1 cellular context compared by ENCODE assay signal in genomic region chr17:29007456-29008455, GRCh38.
TF ChIP-seq lines count a peak whose summit lies in the region.

No MANE protein-coding gene starts in this region.

TF ChIP-seq in SK-N-SH, 30 proteins besides CTCF, POLR2A, EP300 and RAD21:
- no peak for TF ChIP-seq YY1 (IDR thresholded peaks at IDR 0.05; ENCODE audit: low read depth)
- TF ChIP-seq, protein P1, sequence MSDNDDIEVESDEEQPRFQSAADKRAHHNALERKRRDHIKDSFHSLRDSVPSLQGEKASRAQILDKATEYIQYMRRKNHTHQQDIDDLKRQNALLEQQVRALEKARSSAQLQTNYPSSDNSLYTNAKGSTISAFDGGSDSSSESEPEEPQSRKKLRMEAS (IDR thresholded peaks at IDR 0.05; ENCODE audit: low read depth), result no peak
- TF ChIP-seq GATA2 (CRISPR knock-in tag; IDR thresholded peaks at IDR 0.05), result no peak
- TF ChIP-seq RFX5 (IDR thresholded peaks at IDR 0.05; ENCODE audit: low read length), result no peak
- TF ChIP-seq, protein P2, sequence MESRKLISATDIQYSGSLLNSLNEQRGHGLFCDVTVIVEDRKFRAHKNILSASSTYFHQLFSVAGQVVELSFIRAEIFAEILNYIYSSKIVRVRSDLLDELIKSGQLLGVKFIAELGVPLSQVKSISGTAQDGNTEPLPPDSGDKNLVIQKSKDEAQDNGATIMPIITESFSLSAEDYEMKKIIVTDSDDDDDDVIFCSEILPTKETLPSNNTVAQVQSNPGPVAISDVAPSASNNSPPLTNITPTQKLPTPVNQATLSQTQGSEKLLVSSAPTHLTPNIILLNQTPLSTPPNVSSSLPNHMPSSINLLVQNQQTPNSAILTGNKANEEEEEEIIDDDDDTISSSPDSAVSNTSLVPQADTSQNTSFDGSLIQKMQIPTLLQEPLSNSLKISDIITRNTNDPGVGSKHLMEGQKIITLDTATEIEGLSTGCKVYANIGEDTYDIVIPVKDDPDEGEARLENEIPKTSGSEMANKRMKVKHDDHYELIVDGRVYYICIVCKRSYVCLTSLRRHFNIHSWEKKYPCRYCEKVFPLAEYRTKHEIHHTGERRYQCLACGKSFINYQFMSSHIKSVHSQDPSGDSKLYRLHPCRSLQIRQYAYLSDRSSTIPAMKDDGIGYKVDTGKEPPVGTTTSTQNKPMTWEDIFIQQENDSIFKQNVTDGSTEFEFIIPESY (IDR thresholded peaks at IDR 0.05; ENCODE audit: borderline replicate concordance, low read depth), result no peak
- TF ChIP-seq NRF1 (IDR thresholded peaks at IDR 0.05; ENCODE audit: low read depth, low read length), result no peak
- TF ChIP-seq, protein P3, sequence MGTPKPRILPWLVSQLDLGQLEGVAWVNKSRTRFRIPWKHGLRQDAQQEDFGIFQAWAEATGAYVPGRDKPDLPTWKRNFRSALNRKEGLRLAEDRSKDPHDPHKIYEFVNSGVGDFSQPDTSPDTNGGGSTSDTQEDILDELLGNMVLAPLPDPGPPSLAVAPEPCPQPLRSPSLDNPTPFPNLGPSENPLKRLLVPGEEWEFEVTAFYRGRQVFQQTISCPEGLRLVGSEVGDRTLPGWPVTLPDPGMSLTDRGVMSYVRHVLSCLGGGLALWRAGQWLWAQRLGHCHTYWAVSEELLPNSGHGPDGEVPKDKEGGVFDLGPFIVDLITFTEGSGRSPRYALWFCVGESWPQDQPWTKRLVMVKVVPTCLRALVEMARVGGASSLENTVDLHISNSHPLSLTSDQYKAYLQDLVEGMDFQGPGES (IDR thresholded peaks at IDR 0.05; ENCODE audit: low read depth, low read length), result no peak
- TF ChIP-seq EZH2phosphoT487 (IDR thresholded peaks at IDR 0.05; ENCODE audit: borderline replicate concordance, low read depth), result no peak
- TF ChIP-seq SIN3A (IDR thresholded peaks at IDR 0.05; ENCODE audit: borderline replicate concordance, low read depth, low read length), result no peak
- TF ChIP-seq JUND (IDR thresholded peaks at IDR 0.05), result peak; percentile 68; the same call in 1 of the 2 replicates
- peak; percentile 93 for TF ChIP-seq FOSL2 (IDR thresholded peaks at IDR 0.05; ENCODE audit: borderline replicate concordance, low read depth)
- no peak for TF ChIP-seq CHD2 (IDR thresholded peaks at IDR 0.05; ENCODE audit: low read length, partially characterized antibody)
- no peak for TF ChIP-seq FOXM1 (IDR thresholded peaks at IDR 0.05; ENCODE audit: low read depth)
- TF ChIP-seq PBX3 (IDR thresholded peaks at IDR 0.05), result peak; percentile 69
- TF ChIP-seq SMC3 (IDR thresholded peaks at IDR 0.05; ENCODE audit: low read depth, low read length), result no peak
- no peak for TF ChIP-seq GABPA (IDR thresholded peaks at IDR 0.05; ENCODE audit: low read depth)
- no peak for TF ChIP-seq POLR2AphosphoS5 (IDR thresholded peaks at IDR 0.05; ENCODE audit: low read depth, low read length)
- TF ChIP-seq MXI1 (IDR thresholded peaks at IDR 0.05; ENCODE audit: low read depth, low read length), result no peak
- no peak for TF ChIP-seq RCOR1 (IDR thresholded peaks at IDR 0.05; ENCODE audit: low read length)
- no peak for TF ChIP-seq TAF1 (IDR thresholded peaks at IDR 0.05; ENCODE audit: borderline replicate concordance, low read depth, low read length)
- TF ChIP-seq NFIC (IDR thresholded peaks at IDR 0.05; ENCODE audit: borderline replicate concordance), result no peak
- no peak for TF ChIP-seq MEF2A (IDR thresholded peaks at IDR 0.05; ENCODE audit: borderline replicate concordance, low read depth)
- TF ChIP-seq RXRA (IDR thresholded peaks at IDR 0.05; ENCODE audit: borderline replicate concordance, low read depth), result no peak
- no peak for TF ChIP-seq TEAD4 (IDR thresholded peaks at IDR 0.05; ENCODE audit: borderline replicate concordance, insufficient read depth)
- TF ChIP-seq TCF12 (IDR thresholded peaks at IDR 0.05), result no peak
- no peak for TF ChIP-seq ELF1 (IDR thresholded peaks at IDR 0.05)
- no peak for TF ChIP-seq FOXJ3 (CRISPR knock-in tag; IDR thresholded peaks at IDR 0.05)
- peak; percentile 67; the same call in 1 of the 2 replicates for TF ChIP-seq REST (IDR thresholded peaks at IDR 0.05; ENCODE audit: low read depth, low read length)
- TF ChIP-seq, protein P4, sequence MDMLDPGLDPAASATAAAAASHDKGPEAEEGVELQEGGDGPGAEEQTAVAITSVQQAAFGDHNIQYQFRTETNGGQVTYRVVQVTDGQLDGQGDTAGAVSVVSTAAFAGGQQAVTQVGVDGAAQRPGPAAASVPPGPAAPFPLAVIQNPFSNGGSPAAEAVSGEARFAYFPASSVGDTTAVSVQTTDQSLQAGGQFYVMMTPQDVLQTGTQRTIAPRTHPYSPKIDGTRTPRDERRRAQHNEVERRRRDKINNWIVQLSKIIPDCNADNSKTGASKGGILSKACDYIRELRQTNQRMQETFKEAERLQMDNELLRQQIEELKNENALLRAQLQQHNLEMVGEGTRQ (IDR thresholded peaks at IDR 0.05; ENCODE audit: borderline replicate concordance, low read depth, low read length), result no peak
- no peak for TF ChIP-seq USF1 (IDR thresholded peaks at IDR 0.05; ENCODE audit: borderline replicate concordance, low read depth)
